ENCODE assay signal across 1 cellular context in the genomic region with DNA sequence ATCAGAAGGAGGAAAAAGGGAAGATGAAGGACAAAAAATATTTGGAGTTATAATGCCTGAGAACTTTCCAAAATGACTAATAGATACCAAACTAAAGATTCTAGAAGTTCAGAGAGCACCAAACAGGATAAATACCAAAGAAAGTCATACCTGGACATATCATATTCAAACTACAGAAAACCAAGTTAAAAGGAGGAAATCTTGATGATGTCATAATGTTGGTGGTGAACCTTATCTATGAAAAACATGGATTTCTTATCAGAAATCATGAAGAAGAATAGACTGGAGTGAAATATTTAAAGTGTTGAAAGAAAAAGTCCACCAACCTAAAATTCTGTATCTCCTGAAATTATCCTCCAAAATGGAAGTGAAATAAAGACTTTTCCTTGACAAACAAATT.
TF ChIP-seq lines count a peak whose summit lies in the region.

No MANE protein-coding gene starts in this region.

TF ChIP-seq in K562, 482 proteins besides CTCF, POLR2A, EP300 and RAD21 (continued from another document):
- TF ChIP-seq, protein P1, sequence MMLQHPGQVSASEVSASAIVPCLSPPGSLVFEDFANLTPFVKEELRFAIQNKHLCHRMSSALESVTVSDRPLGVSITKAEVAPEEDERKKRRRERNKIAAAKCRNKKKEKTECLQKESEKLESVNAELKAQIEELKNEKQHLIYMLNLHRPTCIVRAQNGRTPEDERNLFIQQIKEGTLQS (IDR thresholded peaks at IDR 0.05), result peak; percentile 46
- TF ChIP-seq, protein P1 (CRISPR knock-in tag; conservative IDR thresholded peaks at IDR 0.05), result no peak
